In the genomic region with DNA sequence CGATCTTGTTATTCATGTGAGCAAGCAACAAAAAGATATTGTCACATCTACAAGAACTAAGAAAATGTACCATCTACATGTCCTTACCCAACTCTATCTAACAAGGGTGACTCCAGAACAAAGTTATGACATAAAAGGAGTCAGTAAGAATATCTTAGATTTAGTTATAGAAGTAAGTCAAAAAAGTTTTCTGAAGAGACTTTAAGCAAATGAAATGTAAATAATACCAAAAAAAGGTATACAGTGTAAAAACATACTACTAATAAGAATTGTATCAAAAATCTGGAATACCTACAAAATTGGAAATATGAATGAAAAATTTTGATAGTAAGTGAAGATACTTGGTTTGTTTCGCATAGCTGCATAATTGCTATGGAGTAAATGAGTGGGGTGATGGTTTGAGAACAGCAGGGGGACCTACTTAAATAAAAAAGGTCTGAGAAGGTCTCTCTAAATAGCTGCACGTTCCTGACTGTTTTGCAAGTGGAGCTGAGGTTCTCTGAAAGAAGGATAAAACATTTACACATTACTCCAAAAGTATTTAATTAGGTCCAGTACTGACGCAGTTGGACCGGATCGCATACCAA, we compare ENCODE assay signal across 8 cellular contexts. TPM values are rescaled to one million over a fixed set of nuclear protein-coding genes. Genes with fewer than 3 reads are reported as not detected.
DNase-seq lines count a peak whose midpoint lies in the region; ATAC-seq and TF ChIP-seq lines count a peak whose summit lies in the region.

No MANE protein-coding gene starts in this region.

- H3K4me1 Mint-ChIP-seq in T-helper 17 cell, result peaks cover 31% of the 10 kb centered on the region

- H3K4me3 ChIP-seq in right atrium auricular region, result no peak overlapping the region
- peak overlapping the region in 4 of 10 donors; percentile 19 to 48 (median 44) for H3K4me3 ChIP-seq in heart right ventricle
- no peak overlapping the region for H3K4me3 ChIP-seq in fibroblast of pulmonary artery (replicated peaks; ENCODE audit: low read depth, low read length)
- H3K4me3 ChIP-seq in upper lobe of left lung, result peak overlapping the region in 1 of 4 donors; percentile 25

- ATAC-seq in heart right ventricle, result no peak
- no peak for ATAC-seq in T-helper 17 cell
- ATAC-seq in upper lobe of left lung (ENCODE audit: low FRiP score in 2 of 2), result no peak
- ATAC-seq in GM18873 (IDR thresholded peaks at IDR 0.05; ENCODE audit: low FRiP score, unreplicated experiment), result no peak
- ATAC-seq in HG02763 (IDR thresholded peaks at IDR 0.05; ENCODE audit: unreplicated experiment), result no peak

- no peak for TF ChIP-seq POLR2A in upper lobe of left lung (IDR thresholded peaks at IDR 0.05)

- DNase-seq in right atrium auricular region (ENCODE audit: low spot score), result peak; percentile 13
- DNase-seq in heart right ventricle, result no peak
- DNase-seq in T-helper 17 cell, result no peak
- peak; percentile 34 for DNase-seq in fibroblast of pulmonary artery (ENCODE audit: low read depth)
- DNase-seq in upper lobe of left lung, result no peak
- no peak for DNase-seq in NCI-H524 treated with DMSO at 0.1 percent for 48 hours (lab: John Stamatoyannopoulos, UW)

- peaks cover 0 to 7% of the 10 kb centered on the region in 2 donors for H3K4me1 ChIP-seq in right atrium auricular region
- H3K4me1 ChIP-seq in heart right ventricle, result peaks cover 0 to 46% (median 7%) of the 10 kb centered on the region in 9 donors
- H3K4me1 ChIP-seq in upper lobe of left lung, result peaks cover 0 to 4% (median 0%) of the 10 kb centered on the region in 4 donors

- peak overlapping the region; percentile 92 for H3K27ac Mint-ChIP-seq in T-helper 17 cell

- H3K27me3 ChIP-seq in right atrium auricular region (no peaks in the 10 kb centered on the region), heart right ventricle (no peaks in the 10 kb centered on the region), upper lobe of left lung (no peaks in the 10 kb centered on the region)

- TF ChIP-seq CTCF in right atrium auricular region (IDR thresholded peaks at IDR 0.05) (no peak), heart right ventricle (IDR thresholded peaks at IDR 0.05) (no peak), fibroblast of pulmonary artery (IDR thresholded peaks at IDR 0.05; ENCODE audit: low read length, missing control alignments) (no peak), upper lobe of left lung (IDR thresholded peaks at IDR 0.05) (no peak)

- H3K36me3 ChIP-seq in right atrium auricular region (no peaks in the 10 kb centered on the region), heart right ventricle (no peaks in the 10 kb centered on the region), upper lobe of left lung (no peaks in the 10 kb centered on the region)

- 71 to 76% methylated on average over 6 of the region's 6 CpGs for WGBS in heart right ventricle, 2 donors
- WGBS in upper lobe of left lung, 2 donors, result 69 to 77% methylated on average over 6 of the region's 6 CpGs

- peaks cover 4% of the 10 kb centered on the region for H3K36me3 Mint-ChIP-seq in T-helper 17 cell (ENCODE audit: low read depth)

- intact Hi-C loops in heart right ventricle (cut with DNase I), result loop anchor here in 7 of 10 donors (5.0 to 10.0 kb wide), 7 partner anchors 116 to 379 kb away; partner anchors contain the start of genes CASP3 (in 3 of the 7), IRF2 (in 3 of the 7) and PRIMPOL (in 3 of the 7)

- H3K9me3 ChIP-seq in right atrium auricular region, result no peaks in the 10 kb centered on the region
- H3K9me3 ChIP-seq in heart right ventricle, result no peaks in the 10 kb centered on the region
- no peaks in the 10 kb centered on the region for H3K9me3 ChIP-seq in T-helper 17 cell (ENCODE audit: control insufficient read depth, low read length, poor library complexity, severe bottlenecking)
- no peaks in the 10 kb centered on the region for H3K9me3 ChIP-seq in upper lobe of left lung

- H3K27ac ChIP-seq in right atrium auricular region (peak overlapping the region in 1 of 2 donors; percentile 21), heart right ventricle (peak overlapping the region in 5 of 10 donors; percentile 63 to 93 (median 73)), upper lobe of left lung (peak overlapping the region; percentile 61 to 82 (median 76))

- H3K4me3 Mint-ChIP-seq in T-helper 17 cell, result peak overlapping the region; percentile 88

- H3K27me3 Mint-ChIP-seq in T-helper 17 cell, result no peaks in the 10 kb centered on the region

- TF ChIP-seq EP300 in upper lobe of left lung (IDR thresholded peaks at IDR 0.05), result no peak

RNA-seq across cellular contexts. Expression of gene ENPP6, which starts 51.0 kb away (rescaled TPM):
- total RNA-seq in right atrium auricular region, result not detected
- total RNA-seq in heart right ventricle, result under 1 TPM in 7 of 10 donors, not detected in 3; 0.05 to 0.68 (median 0.07) TPM
- polyA plus RNA-seq in heart right ventricle, result under 1 TPM; 0.03 to 0.07 TPM
- not detected for total RNA-seq in T-helper 17 cell
- total RNA-seq in upper lobe of left lung, result under 1 TPM in 3 of 6 donors, not detected in 3; 0.30 to 0.37 (median 0.34) TPM

Comparison
In these comparisons a context has a peak if more than half of its experiments do, and no peak if none do; other contexts are left out.
1. DNase-seq: peak in right atrium auricular region (single experiment) and fibroblast of pulmonary artery (single experiment); none in heart right ventricle (0 of 2), T-helper 17 cell (0 of 3), upper lobe of left lung (0 of 2) and NCI-H524 treated with DMSO at 0.1 percent for 48 hours (single experiment).